In the genomic region with DNA sequence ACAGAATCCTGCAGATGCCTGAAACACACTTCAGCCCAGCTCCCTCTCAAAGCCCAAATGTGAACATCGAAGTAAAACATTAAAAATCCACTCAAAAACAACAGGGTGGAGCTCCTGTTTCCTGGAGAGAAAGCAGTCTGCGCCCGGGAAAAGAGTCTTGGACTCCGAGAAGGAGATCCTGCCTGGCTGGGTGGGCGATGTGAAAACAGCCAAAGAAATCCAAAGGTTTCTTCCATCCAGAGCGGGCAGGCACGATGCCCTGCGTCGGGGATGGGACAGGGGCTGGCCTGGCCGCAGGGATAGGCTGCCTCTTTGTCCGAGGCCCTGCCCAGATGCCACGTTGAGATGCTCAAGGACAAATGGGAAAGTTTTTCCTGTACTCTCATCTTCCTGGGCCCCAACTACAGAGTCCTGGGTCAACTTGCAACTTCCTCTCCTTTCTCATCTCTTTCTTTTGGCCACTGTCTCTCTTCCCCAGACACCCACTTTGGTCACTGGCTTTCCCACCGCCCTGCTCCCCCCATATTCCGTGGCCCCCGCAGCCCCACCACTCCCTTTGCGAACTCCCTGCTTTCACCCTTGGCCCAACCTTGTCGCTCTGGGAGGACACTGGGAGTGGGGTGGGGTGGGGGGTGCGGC, we compare ENCODE assay signal across 8 cellular contexts. TPM values are rescaled to one million over a fixed set of nuclear protein-coding genes. Genes with fewer than 3 reads are reported as not detected.
DNase-seq lines count a peak whose midpoint lies in the region; ATAC-seq, FAIRE-seq and TF ChIP-seq lines count a peak whose summit lies in the region.

No MANE protein-coding gene starts in this region.

- FAIRE-seq in HTR-8/SVneo (lab: Jason Lieb, UNC), result peak; percentile 90

- H3K4me3 ChIP-seq in CD8-positive, alpha-beta memory T cell (ENCODE audit: low read length), result peak overlapping the region; percentile 43
- H3K4me3 ChIP-seq in esophagus muscularis mucosa (peak overlapping the region; percentile 79 to 95 (median 88)), mucosa of descending colon (peak overlapping the region; percentile 56)

- no peaks in the 10 kb centered on the region for H3K9me3 Mint-ChIP-seq in CD8-positive, alpha-beta memory T cell

- WGBS in esophagus muscularis mucosa, result 6% methylated on average over 18 of the region's 18 CpGs

- peak; percentile 51 for TF ChIP-seq POLR2A in esophagus muscularis mucosa (IDR thresholded peaks at IDR 0.05; ENCODE audit: low read depth)

- peaks cover 1 to 10% (median 5%) of the 10 kb centered on the region in 3 donors for H3K36me3 Mint-ChIP-seq in CD8-positive, alpha-beta memory T cell

- TF ChIP-seq CTCF in esophagus muscularis mucosa (IDR thresholded peaks at IDR 0.05), result no peak
- TF ChIP-seq CTCF in mucosa of descending colon (IDR thresholded peaks at IDR 0.05), result no peak

- H3K4me1 Mint-ChIP-seq in CD8-positive, alpha-beta memory T cell, result peaks cover 51 to 58% (median 53%) of the 10 kb centered on the region in 3 donors

- intact Hi-C loops in esophagus muscularis mucosa (cut with DNase I), result no loop called here
- intact Hi-C loops in mucosa of descending colon (cut with DNase I, micrococcal nuclease), result no loop called here

- no peaks in the 10 kb centered on the region for H3K27me3 Mint-ChIP-seq in CD8-positive, alpha-beta memory T cell

- POLR2A ChIA-PET in CD8-positive, alpha-beta memory T cell (lab: Charles Lee), result interaction anchor here (0.6 to 4.9 kb wide), 7 partner anchors 18 to 209 kb away, joined by 3 to 42 read pairs (median 5); a partner anchor contains a TSS

- peak overlapping the region; percentile 40 to 94 (median 86) for H3K27ac Mint-ChIP-seq in CD8-positive, alpha-beta memory T cell

- H3K27ac ChIP-seq in CD8-positive, alpha-beta memory T cell (ENCODE audit: low read depth, low read length), result no peak overlapping the region
- peak overlapping the region; percentile 94 to 99 (median 96) for H3K27ac ChIP-seq in esophagus muscularis mucosa (replicated peaks in 1 of 4)

- no peaks in the 10 kb centered on the region for H3K36me3 ChIP-seq in CD8-positive, alpha-beta memory T cell (ENCODE audit: insufficient read depth, low read length)
- H3K36me3 ChIP-seq in esophagus muscularis mucosa (peaks cover 0 to 12% (median 8%) of the 10 kb centered on the region in 4 donors), mucosa of descending colon (ENCODE audit: low read depth) (no peaks in the 10 kb centered on the region)

- H3K4me3 Mint-ChIP-seq in CD8-positive, alpha-beta memory T cell, result peak overlapping the region; percentile 85 to 90 (median 88)

- peak in 1 of 5 donors; percentile 49 for DNase-seq in CD8-positive, alpha-beta memory T cell
- DNase-seq in HTR-8/SVneo (ENCODE audit: insufficient read length, low spot score) (peak; percentile 89), UCSD-AML1 (lab: John Stamatoyannopoulos, UW; ENCODE audit: unreplicated experiment) (peak; percentile 69), esophagus muscularis mucosa (ENCODE audit: extremely low spot score) (peak; percentile 93), mucosa of descending colon (peak; percentile 83 to 89 (median 84)), ureter (ENCODE audit: low spot score) (peak; percentile 74)
- no peak for DNase-seq in stimulated activated CD4-positive, alpha-beta T cell treated with anti-CD3 and anti-CD28 coated beads, Interleukin-15, amount 100 ng/mL, for 24 hours

- H3K4me1 ChIP-seq in CD8-positive, alpha-beta memory T cell (ENCODE audit: insufficient read depth, low read length), result peaks cover 43% of the 10 kb centered on the region
- peaks cover 28 to 41% (median 39%) of the 10 kb centered on the region in 4 donors for H3K4me1 ChIP-seq in esophagus muscularis mucosa
- peaks cover 37% of the 10 kb centered on the region for H3K4me1 ChIP-seq in mucosa of descending colon (ENCODE audit: low read depth)

- ATAC-seq in mucosa of descending colon, result peak; percentile 73
- no peak for ATAC-seq in HG03520 (IDR thresholded peaks at IDR 0.05; ENCODE audit: unreplicated experiment)

- no peak for TF ChIP-seq EP300 in esophagus muscularis mucosa (IDR thresholded peaks at IDR 0.05)

- H3K9me3 ChIP-seq in CD8-positive, alpha-beta memory T cell (ENCODE audit: low read length), result no peaks in the 10 kb centered on the region
- no peaks in the 10 kb centered on the region for H3K9me3 ChIP-seq in esophagus muscularis mucosa
- no peaks in the 10 kb centered on the region for H3K9me3 ChIP-seq in mucosa of descending colon

- CTCF ChIA-PET in CD8-positive, alpha-beta memory T cell (lab: Charles Lee), result interaction anchor here (0.6 to 5.9 kb wide), 7 partner anchors 9 to 256 kb away, joined by 3 to 48 read pairs (median 7); no protein-coding TSS in a partner anchor

- no peaks in the 10 kb centered on the region for H3K27me3 ChIP-seq in CD8-positive, alpha-beta memory T cell (ENCODE audit: insufficient read depth, low read length, poor library complexity, severe bottlenecking)
- no peaks in the 10 kb centered on the region for H3K27me3 ChIP-seq in esophagus muscularis mucosa

RNA-seq across cellular contexts. Expression of a gene that starts 0.6 kb away (rescaled TPM):
- total RNA-seq in CD8-positive, alpha-beta memory T cell, result 10 to 100 TPM in 1 of 2 experiments, 1 to 10 TPM in 1; 9.8 to 10.3 TPM
- polyA plus RNA-seq in CD8-positive, alpha-beta memory T cell, result 8.2 TPM
- total RNA-seq in esophagus muscularis mucosa (10 to 100 TPM; 27.0 to 59.4 (median 43.5) TPM), mucosa of descending colon (10 to 100 TPM; 56.0 to 99.3 (median 99.0) TPM), ureter (43.6 TPM)

RNA-seq across cellular contexts. Expression of a gene that starts 55.6 kb away (rescaled TPM):
- total RNA-seq in CD8-positive, alpha-beta memory T cell, result 100 to 1,000 TPM; 197 to 203 TPM
- polyA plus RNA-seq in CD8-positive, alpha-beta memory T cell, result 191 TPM
- total RNA-seq in esophagus muscularis mucosa (100 to 1,000 TPM; 179 to 311 (median 219) TPM), mucosa of descending colon (100 to 1,000 TPM; 132 to 238 (median 147) TPM), ureter (290 TPM)
